In genomic region chr7:296546-296945, GRCh38 we compare ENCODE assay signal across 32 cellular contexts. TPM values are rescaled to one million over a fixed set of nuclear protein-coding genes. Genes with fewer than 3 reads are reported as not detected.
"Had no signal": no experiment of that assay in that cellular context is flagged by ENCODE, and none has a peak within 500 bp of the region (broad histone marks: within the 10 kb centered on the region; RNA-seq: fewer than 3 reads in every experiment).

No MANE protein-coding gene starts in this region.

- ATAC-seq: natural killer cell; right cardiac atrium; stimulated activated effector memory CD8-positive, alpha-beta T cell treated with anti-CD3 and anti-CD28 coated beads, Interleukin-12 subunit alpha, Interleukin-12 subunit beta, amount 100 ng/mL, for 72 hours had no signal

- H3K27ac ChIP-seq: heart right ventricle, hepatocyte, left ventricle myocardium inferior, neural progenitor cell, ovary, prostate gland, sigmoid colon, spleen, tibial nerve, vagina had no signal

- H3K27ac Mint-ChIP-seq: naive B cell; natural killer cell; nephron progenitor cell; neural progenitor cell; stimulated activated effector memory CD8-positive, alpha-beta T cell treated with anti-CD3 and anti-CD28 coated beads, Interleukin-12 subunit alpha, Interleukin-12 subunit beta, amount 100 ng/mL, for 72 hours; stimulated activated naive CD8-positive, alpha-beta T cell treated with anti-CD3 and anti-CD28 coated beads, Interleukin-15, Interleukin-2, amounts not matched to agents 100 ng/mL and 50 ng/mL, for 24 hours; type B pancreatic cell had no signal

- H3K27me3 ChIP-seq: hepatocyte, neural progenitor cell, ovary, vagina had no signal

- H3K4me1 ChIP-seq: heart right ventricle, left ventricle myocardium inferior, neural progenitor cell, prostate gland, sigmoid colon, spleen, tibial nerve, vagina had no signal

- H3K9ac ChIP-seq: neural progenitor cell had no signal

- H3K36me3 Mint-ChIP-seq: naive B cell; natural killer cell; neural progenitor cell; stimulated activated effector memory CD8-positive, alpha-beta T cell treated with anti-CD3 and anti-CD28 coated beads, Interleukin-12 subunit alpha, Interleukin-12 subunit beta, amount 100 ng/mL, for 72 hours; type B pancreatic cell had no signal

- H3K4me3 Mint-ChIP-seq: naive B cell; natural killer cell; nephron progenitor cell; neural progenitor cell; stimulated activated effector memory CD8-positive, alpha-beta T cell treated with anti-CD3 and anti-CD28 coated beads, Interleukin-12 subunit alpha, Interleukin-12 subunit beta, amount 100 ng/mL, for 72 hours; stimulated activated naive CD8-positive, alpha-beta T cell treated with anti-CD3 and anti-CD28 coated beads, Interleukin-15, Interleukin-2, amounts not matched to agents 100 ng/mL and 50 ng/mL, for 24 hours; type B pancreatic cell had no signal

- H3K4me1 Mint-ChIP-seq: naive B cell; natural killer cell; stimulated activated effector memory CD8-positive, alpha-beta T cell treated with anti-CD3 and anti-CD28 coated beads, Interleukin-12 subunit alpha, Interleukin-12 subunit beta, amount 100 ng/mL, for 72 hours had no signal

- H3K9me3 ChIP-seq: heart right ventricle, left ventricle myocardium inferior, ovary, prostate gland, sigmoid colon, spleen, tibial nerve, vagina had no signal

- H3K36me3 ChIP-seq: heart right ventricle, left ventricle myocardium inferior, neural progenitor cell, ovary, prostate gland, sigmoid colon, spleen, tibial nerve, vagina had no signal

- H3K9me3 Mint-ChIP-seq: naive B cell; natural killer cell; neural progenitor cell; stimulated activated effector memory CD8-positive, alpha-beta T cell treated with anti-CD3 and anti-CD28 coated beads, Interleukin-12 subunit alpha, Interleukin-12 subunit beta, amount 100 ng/mL, for 72 hours; stimulated activated naive CD8-positive, alpha-beta T cell treated with anti-CD3 and anti-CD28 coated beads, Interleukin-15, Interleukin-2, amounts not matched to agents 100 ng/mL and 50 ng/mL, for 24 hours; type B pancreatic cell had no signal

- H3K4me3 ChIP-seq: heart right ventricle, hepatocyte, left ventricle myocardium inferior, neural progenitor cell, ovary, prostate gland, sigmoid colon, spleen, tibial nerve, vagina had no signal

- DNase-seq: heart right ventricle; islet precursor cell; left ventricle myocardium inferior; mesenchymal stem cell; naive B cell; natural killer cell; nephron progenitor cell; retina; right cardiac atrium; sigmoid colon; small intestine; stimulated activated CD4-positive, alpha-beta T cell treated with anti-CD3 and anti-CD28 coated beads, Interleukin-4, amount 100 ng/mL, for 24 hours; stimulated activated naive CD4-positive, alpha-beta T cell; substantia nigra had no signal

RNA-seq across cellular contexts. Expression of gene FOXL3, which starts 6.6 kb away (rescaled TPM):
- total RNA-seq: heart right ventricle, hepatocyte, kidney epithelial cell, left ventricle myocardium inferior, lower leg skin, lung microvascular endothelial cell, mononuclear cell, natural killer cell, omental fat pad, ovary, prostate gland, right cardiac atrium, sigmoid colon, spleen, temporal lobe, tibial nerve, urinary bladder, vagina had no signal
- polyA plus RNA-seq: heart right ventricle, hepatocyte, ovary, right cardiac atrium, sigmoid colon, small intestine, spleen, thymus, urinary bladder had no signal
